12 cellular contexts compared by ENCODE assay signal in genomic region chr10:113111900-113112853, GRCh38.
DNase-seq lines count a peak whose midpoint lies in the region; ATAC-seq, FAIRE-seq and TF ChIP-seq lines count a peak whose summit lies in the region.
"Had no signal": no experiment of that assay in that cellular context is flagged by ENCODE, and none has a peak within 500 bp of the region (broad histone marks: within the 10 kb centered on the region; RNA-seq: fewer than 3 reads in every experiment).

No MANE protein-coding gene starts in this region.

- H3K4me3 ChIP-seq in body of pancreas (no peak overlapping the region), keratinocyte (ENCODE audit: control insufficient read depth in 2 of 3, extremely low read depth in 1 of 3, insufficient read depth in 2 of 3, low read depth in 1 of 3, low read length in 3 of 3) (no peak overlapping the region), upper lobe of right lung (no peak overlapping the region)
- H3K4me3 ChIP-seq: heart left ventricle had no signal

- no peaks in the 10 kb centered on the region for H3K9me1 ChIP-seq in keratinocyte (ENCODE audit: control insufficient read depth, extremely low read depth, insufficient read depth, low read length)

- TF ChIP-seq CTCF in body of pancreas (IDR thresholded peaks at IDR 0.05): no peak
- TF ChIP-seq CTCF in keratinocyte (optimal IDR thresholded peaks at IDR 0.05 in 1 of 3, IDR thresholded peaks at IDR 0.05 in 1 of 3, conservative IDR thresholded peaks at IDR 0.05 in 1 of 3; ENCODE audit: extremely low read depth in 1 of 3, insufficient read depth in 2 of 3, low read length in 3 of 3): no peak
- no peak for TF ChIP-seq CTCF in upper lobe of right lung (IDR thresholded peaks at IDR 0.05)

- TF ChIP-seq POLR2A in body of pancreas (IDR thresholded peaks at IDR 0.05): no peak

- H3K9me3 ChIP-seq in body of pancreas (no peaks in the 10 kb centered on the region), keratinocyte (ENCODE audit: control insufficient read depth, low read depth, low read length) (no peaks in the 10 kb centered on the region), upper lobe of right lung (no peaks in the 10 kb centered on the region)
- H3K9me3 ChIP-seq: heart left ventricle had no signal

- H3K4me1 ChIP-seq in body of pancreas (peaks cover 51% of the 10 kb centered on the region), keratinocyte (ENCODE audit: control insufficient read depth, extremely low read depth, insufficient read depth, low read length) (peaks cover 5% of the 10 kb centered on the region), upper lobe of right lung (peaks cover 14% of the 10 kb centered on the region)

- H3K79me2 ChIP-seq in keratinocyte (ENCODE audit: control insufficient read depth, insufficient read depth, low read length): no peaks in the 10 kb centered on the region

- H3K36me3 ChIP-seq in body of pancreas (replicated peaks in 1 of 2; ENCODE audit: insufficient read depth in 1 of 2, low read depth in 2 of 2) (no peaks in the 10 kb centered on the region), keratinocyte (ENCODE audit: control insufficient read depth in 2 of 2, extremely low read depth in 1 of 2, insufficient read depth in 2 of 2, low read length in 2 of 2) (no peaks in the 10 kb centered on the region), upper lobe of right lung (no peaks in the 10 kb centered on the region)
- H3K36me3 ChIP-seq: heart left ventricle had no signal

- peak overlapping the region; percentile 6 for H3K4me2 ChIP-seq in keratinocyte (ENCODE audit: control insufficient read depth, extremely low read depth, insufficient read depth, low read depth, low read length)

- peak overlapping the region; percentile 12 for H2AFZ ChIP-seq in keratinocyte (ENCODE audit: control insufficient read depth, low read length)

- H3K27me3 ChIP-seq in body of pancreas (no peaks in the 10 kb centered on the region), keratinocyte (ENCODE audit: control insufficient read depth, extremely low read depth, insufficient read depth, low read length) (no peaks in the 10 kb centered on the region), upper lobe of right lung (no peaks in the 10 kb centered on the region)
- H3K27me3 ChIP-seq: heart left ventricle had no signal

- H4K20me1 ChIP-seq in keratinocyte (ENCODE audit: control insufficient read depth, extremely low read depth, insufficient read depth, low read length): no peaks in the 10 kb centered on the region

- DNase-seq in NCI-H2196 (lab: John Stamatoyannopoulos, UW; ENCODE audit: unreplicated experiment) (peak; percentile 6), NCI-H2196 treated with DMSO at 0.1 percent for 48 hours (lab: John Stamatoyannopoulos, UW; ENCODE audit: unreplicated experiment) (no peak), body of pancreas (peak; percentile 60 to 87 (median 76)), keratinocyte (ENCODE audit: low read depth, low spot score) (no peak), upper lobe of right lung (no peak), NCI-H1048 (lab: John Stamatoyannopoulos, UW) (no peak), mesenteric fat pad (ENCODE audit: low spot score) (no peak), foreskin melanocyte (no peak)
- DNase-seq: activated B cell treated with CpG ODN at 0.5 μM for 24 hours; NCI-H1417 treated with DMSO at 0.1 percent for 48 hours; stimulated activated naive CD4-positive, alpha-beta T cell treated with Interleukin-2 at 50 U/mL for 16 hours had no signal

- H3K9ac ChIP-seq in keratinocyte (ENCODE audit: control insufficient read depth, extremely low read depth, insufficient read depth, low read length): no peak overlapping the region

- H3K27ac ChIP-seq in body of pancreas: peak overlapping the region; percentile 35 to 71 (median 66)
- no peak overlapping the region for H3K27ac ChIP-seq in keratinocyte (ENCODE audit: control insufficient read depth, insufficient read depth, low read length)
- peak overlapping the region; percentile 7 for H3K27ac ChIP-seq in upper lobe of right lung
- H3K27ac ChIP-seq: heart left ventricle had no signal

- FAIRE-seq in keratinocyte (lab: Jason Lieb, UNC): peak; percentile 65

- ATAC-seq in body of pancreas (peak; percentile 81), upper lobe of right lung (peak; percentile 68)

- dilution Hi-C loops in keratinocyte (cut with MboI; ENCODE audit: extremely low pct_ligation_motif_present, low sequenced_read_pairs): no loop called here

- 49 to 55% methylated on average over 11 to 12 of the region's 12 CpGs for WGBS in body of pancreas, 2 donors

- intact Hi-C loops in body of pancreas (cut with DNase I): no loop called here
- intact Hi-C loops in upper lobe of right lung (cut with DNase I): no loop called here

Comparison
In these comparisons a context has a peak if more than half of its experiments do, and no peak if none do; other contexts are left out.
1. DNase-seq: peak in NCI-H2196 (single experiment) and body of pancreas (4 of 4); none in NCI-H2196 treated with DMSO at 0.1 percent for 48 hours (single experiment), keratinocyte (single experiment), upper lobe of right lung (single experiment), NCI-H1048 (single experiment), mesenteric fat pad (single experiment) and foreskin melanocyte (single experiment).